7 cellular contexts compared by ENCODE assay signal in genomic region chr7:122756860-122757259, GRCh38. TPM values are rescaled to one million over a fixed set of nuclear protein-coding genes. Genes with fewer than 3 reads are reported as not detected.
"Had no signal": no experiment of that assay in that cellular context is flagged by ENCODE, and none has a peak within 500 bp of the region (broad histone marks: within the 10 kb centered on the region; RNA-seq: fewer than 3 reads in every experiment).

No MANE protein-coding gene starts in this region.

- FAIRE-seq: GM12891, GM12892, GM18507, GM19239 had no signal

- DNase-seq: GDM1, GF-D8 had no signal

RNA-seq across cellular contexts. Expression of gene RNF148, which starts 54.1 kb away (rescaled TPM):
- total RNA-seq: G401 had no signal

RNA-seq across cellular contexts. Expression of gene RNF133, which starts 57.9 kb away (rescaled TPM):
- total RNA-seq: G401 had no signal
